Comparison of ENCODE assay signal across 17 cellular contexts in the genomic region with DNA sequence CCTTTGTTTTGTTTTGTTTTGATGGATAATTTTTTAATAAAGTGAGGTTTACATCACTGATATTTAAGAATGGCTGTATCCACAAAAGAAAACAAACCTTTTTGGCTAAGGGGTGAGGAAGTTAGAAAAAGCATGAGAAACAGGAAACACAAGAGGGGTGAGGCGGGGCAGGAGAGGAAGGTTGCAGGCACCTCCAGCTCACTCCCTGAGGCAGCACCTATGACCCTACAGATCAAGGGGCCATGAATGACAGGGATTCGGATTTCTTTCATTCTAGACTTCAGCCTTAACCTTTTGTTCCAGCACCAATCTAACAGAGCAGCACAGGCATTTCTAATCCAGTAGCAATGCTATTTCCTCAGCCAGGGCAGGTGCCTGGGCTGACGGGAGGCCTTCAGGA. TPM values are rescaled to one million over a fixed set of nuclear protein-coding genes. Genes with fewer than 3 reads are reported as not detected.
A peak's percentile ranks its signal among the peaks of the same experiment; 100 is the strongest.
DNase-seq lines count a peak whose midpoint lies in the region; ATAC-seq, FAIRE-seq and TF ChIP-seq lines count a peak whose summit lies in the region.
"Had no signal": no experiment of that assay in that cellular context is flagged by ENCODE, and none has a peak within 500 bp of the region (broad histone marks: within the 10 kb centered on the region; RNA-seq: fewer than 3 reads in every experiment).

No MANE protein-coding gene starts in this region.

- no peak overlapping the region for H3K9ac ChIP-seq in H1 (replicated peaks in 1 of 4; ENCODE audit: extremely low read depth in 1 of 4, low read depth in 3 of 4, low read length in 3 of 4)

- H3K4me1 ChIP-seq in H1 (replicated peaks in 1 of 4; ENCODE audit: control insufficient read depth in 3 of 4, insufficient read depth in 4 of 4, low read length in 3 of 4) (no peaks in the 10 kb centered on the region; a peak in 1 of 7 replicates), ascending aorta (no peaks in the 10 kb centered on the region)
- H3K4me1 ChIP-seq: BE2C had no signal

- H3K14ac ChIP-seq in H1 (ENCODE audit: insufficient read length): no peak overlapping the region

- H2AFZ ChIP-seq in H1 (ENCODE audit: low read length): 0 out of 2 replicates have a peak overlapping the region, but pooled peaks have one; percentile 45

- H3K4me3 ChIP-seq in H7 (ENCODE audit: insufficient read depth, low read depth, low read length) (no peak overlapping the region), H1 (ENCODE audit: extremely low read depth in 1 of 4, insufficient read depth in 2 of 4, low read depth in 3 of 4, low read length in 4 of 4) (no peak overlapping the region), ascending aorta (no peak overlapping the region)

- H3K36me3 Mint-ChIP-seq in osteocyte (ENCODE audit: unreplicated experiment): no peaks in the 10 kb centered on the region
- H3K36me3 Mint-ChIP-seq: CD4-positive, alpha-beta memory T cell had no signal

- 88% methylated on average over 3 of the region's 3 CpGs; no CpG with 5 or more reads in 1 of the 2 experiments for WGBS in H1 (ENCODE audit: extremely low coverage in 1 of 2, insufficient coverage in 1 of 2, insufficient read length in 1 of 2, insufficient replicate concordance in 2 of 2, low coverage in 1 of 2, low lambda C conversion rate in 2 of 2, missing lambda C conversion rate in 1 of 2), 2 experiments

- no peak overlapping the region for H3K4ac ChIP-seq in H1 (replicated peaks; ENCODE audit: insufficient read length, low read depth, low read length)

- no peaks in the 10 kb centered on the region for H3K79me1 ChIP-seq in H1 (ENCODE audit: low read depth, low read length)

- no peak overlapping the region for H4K91ac ChIP-seq in H1 (replicated peaks; ENCODE audit: insufficient read length, low read length)

- H3K27me3 ChIP-seq in H7 (ENCODE audit: control insufficient read depth, insufficient read depth, low read length) (no peaks in the 10 kb centered on the region), H1 (replicated peaks in 1 of 4; ENCODE audit: control insufficient read depth in 3 of 4, extremely low read depth in 1 of 4, insufficient read depth in 3 of 4, low read length in 3 of 4) (no peaks in the 10 kb centered on the region), ascending aorta (no peaks in the 10 kb centered on the region)
- H3K27me3 ChIP-seq: BE2C had no signal

- no peak for ATAC-seq in HG03520 (IDR thresholded peaks at IDR 0.05; ENCODE audit: unreplicated experiment)

- H2AK5ac ChIP-seq in H1 (ENCODE audit: low read depth, low read length): no peak overlapping the region

- no peak for TF ChIP-seq POLR2A in H1 (IDR thresholded peaks at IDR 0.05; ENCODE audit: control extremely low read depth in 1 of 2, low read depth in 2 of 2, low read length in 2 of 2)

- no peak overlapping the region for H3K56ac ChIP-seq in H1 (replicated peaks; ENCODE audit: insufficient read length, low read depth, low read length)

- CTCF ChIA-PET in H1 (lab: Charles Lee; ENCODE audit: partially characterized antibody): interaction anchor here (0.8 to 0.9 kb wide), 2 partner anchors 50 to 51 kb away, joined by 3 to 4 read pairs; no protein-coding TSS in a partner anchor

- TF ChIP-seq RAD21 in H1 (IDR thresholded peaks at IDR 0.05 in 1 of 2, conservative IDR thresholded peaks at IDR 0.05 in 1 of 2; ENCODE audit: low read depth in 2 of 2, low read length in 2 of 2): no peak

- no peaks in the 10 kb centered on the region for H3K9me3 Mint-ChIP-seq in osteocyte (ENCODE audit: unreplicated experiment)

- H3K27ac Mint-ChIP-seq in osteocyte (ENCODE audit: unreplicated experiment): peak overlapping the region; percentile 6
- H3K27ac Mint-ChIP-seq: CD4-positive, alpha-beta memory T cell had no signal

- no peak overlapping the region for H3K4me2 ChIP-seq in H1 (ENCODE audit: insufficient read depth in 1 of 2, low read depth in 2 of 2, low read length in 2 of 2)

- H4K8ac ChIP-seq in H1 (ENCODE audit: extremely low read depth, insufficient read depth, low read length): no peak overlapping the region

- no peaks in the 10 kb centered on the region for H4K20me1 ChIP-seq in H1 (replicated peaks in 1 of 2; ENCODE audit: control insufficient read depth in 1 of 2, insufficient read depth in 2 of 2, low read length in 2 of 2)

- H4K5ac ChIP-seq in H1 (ENCODE audit: insufficient read length, low read depth, low read length): no peak overlapping the region

- H3K27ac ChIP-seq in H1 (ENCODE audit: low read depth, low read length): no peak overlapping the region
- H3K27ac ChIP-seq in ascending aorta: no peak overlapping the region
- H3K27ac ChIP-seq: C4-2B had no signal

- H3K9me3 ChIP-seq in H1 (ENCODE audit: insufficient read depth in 2 of 2, low read depth in 1 of 2, low read length in 1 of 2) (no peaks in the 10 kb centered on the region), ascending aorta (no peaks in the 10 kb centered on the region)
- H3K9me3 ChIP-seq: BE2C had no signal

- H2BK15ac ChIP-seq in H1 (ENCODE audit: low read length): no peak overlapping the region

- no peak for TF ChIP-seq EP300 in H1 (IDR thresholded peaks at IDR 0.05; ENCODE audit: borderline replicate concordance in 1 of 2, low read depth in 2 of 2, low read length in 2 of 2)

- no peak overlapping the region for H3K4me3 Mint-ChIP-seq in osteocyte (ENCODE audit: unreplicated experiment)
- H3K4me3 Mint-ChIP-seq: CD4-positive, alpha-beta memory T cell had no signal

- H2BK20ac ChIP-seq in H1 (ENCODE audit: low read length): no peak overlapping the region

- no peak for FAIRE-seq in H1 (lab: Jason Lieb, UNC)
- FAIRE-seq: G401.6, GM12891, H54 had no signal

- no peak overlapping the region for H2BK5ac ChIP-seq in H1 (ENCODE audit: low read depth, low read length)

- H2BK120ac ChIP-seq in H1 (replicated peaks; ENCODE audit: low read depth, low read length): no peak overlapping the region

- no peaks in the 10 kb centered on the region for H3K79me2 ChIP-seq in H1 (ENCODE audit: control insufficient read depth in 1 of 2, insufficient read depth in 2 of 2, low read length in 2 of 2)

- no peak overlapping the region for H2BK12ac ChIP-seq in H1 (ENCODE audit: low read depth, low read length)

- H3K4me1 Mint-ChIP-seq in osteocyte (ENCODE audit: unreplicated experiment): no peaks in the 10 kb centered on the region

- TF ChIP-seq CTCF in H1 (IDR thresholded peaks at IDR 0.05; ENCODE audit: control extremely low read depth in 1 of 3, insufficient read depth in 1 of 3, low read depth in 1 of 3, low read length in 3 of 3) (no peak), osteocyte (IDR thresholded peaks at IDR 0.05) (no peak), ascending aorta (IDR thresholded peaks at IDR 0.05) (no peak)

- H3K23ac ChIP-seq in H1 (ENCODE audit: insufficient read length): no peak overlapping the region

- no peaks in the 10 kb centered on the region for H3K36me3 ChIP-seq in H7 (replicated peaks; ENCODE audit: control insufficient read depth, insufficient read depth, low read length)
- no peaks in the 10 kb centered on the region for H3K36me3 ChIP-seq in H1 (ENCODE audit: control insufficient read depth in 2 of 4, insufficient read depth in 4 of 4, low read length in 3 of 4)
- no peaks in the 10 kb centered on the region for H3K36me3 ChIP-seq in ascending aorta
- H3K36me3 ChIP-seq: BE2C had no signal

- peak; percentile 15 for DNase-seq in H7
- DNase-seq in H1 (ENCODE audit: low read depth in 1 of 2, low spot score in 2 of 2): no peak
- peak; percentile 18 for DNase-seq in iPS-NIHi11 (ENCODE audit: low spot score)
- no peak for DNase-seq in osteocyte (ENCODE audit: extremely low spot score, unreplicated experiment)
- DNase-seq in GM19238 (ENCODE audit: insufficient read length, low spot score): no peak
- DNase-seq in ascending aorta (ENCODE audit: low spot score in 2 of 2): no peak
- no peak for DNase-seq in SKM-1 (lab: John Stamatoyannopoulos, UW; ENCODE audit: unreplicated experiment)
- DNase-seq: BE2C; CD4-positive, alpha-beta memory T cell; DMS79 had no signal

- POLR2A ChIA-PET in H1 (lab: Charles Lee; ENCODE audit: partially characterized antibody): no interaction called here

- H3K18ac ChIP-seq in H1 (ENCODE audit: extremely low read depth, low read length): no peak overlapping the region

- no peaks in the 10 kb centered on the region; the same call in 1 of the 2 replicates for H3K23me2 ChIP-seq in H1 (ENCODE audit: low read depth, low read length)

- peaks cover 8% of the 10 kb centered on the region for H3K27me3 Mint-ChIP-seq in osteocyte (ENCODE audit: unreplicated experiment)

- intact Hi-C loops in ascending aorta (cut with DNase I): no loop called here

TF ChIP-seq in H1, 55 proteins besides CTCF, POLR2A, EP300 and RAD21:
- TF ChIP-seq SIRT6 (IDR thresholded peaks at IDR 0.05; ENCODE audit: low read length) (no peak), GABPA (IDR thresholded peaks at IDR 0.05; ENCODE audit: borderline replicate concordance, insufficient read depth, low read length) (no peak), BACH1 (IDR thresholded peaks at IDR 0.05; ENCODE audit: low read length) (no peak), ASH2L (IDR thresholded peaks at IDR 0.05; ENCODE audit: low read length) (no peak)

RNA-seq across cellular contexts. Expression of gene CLCA4, which starts 4.4 kb away (rescaled TPM):
- total RNA-seq in H7 (2014; rRNA removed; shearing (Covaris generic)): not detected in 2 replicates
- total RNA-seq in H1 (2021; fragmentation: NEBNext Ultra II Directional; extraction: Animal tissue kit (Norgen Biotek cat#: 25700)): not detected in 2 replicates
- not detected in 2 replicates for polyA plus RNA-seq in H1 (2011; rRNA removed)
- not detected for polyA plus RNA-seq in H1 (2011; cell fraction: cytosol; rRNA removed)
- polyA plus RNA-seq in H1 (2011; cell fraction: nucleus; rRNA removed): not detected
- polyA plus RNA-seq in H1 (2012, experiment 1 of 2): not detected in 4 replicates
- not detected for polyA plus RNA-seq in H1 (2012, experiment 2 of 2)
- polyA plus RNA-seq in H1 (2013, experiment 1 of 2): not detected
- polyA plus RNA-seq in H1 (2013, experiment 2 of 2): not detected
- polyA minus RNA-seq in H1 (2011; rRNA and poly(A)+ RNA removed): not detected in 2 replicates
- not detected for polyA minus RNA-seq in H1 (2011; cell fraction: cytosol; rRNA and poly(A)+ RNA removed)
- not detected for polyA minus RNA-seq in H1 (2011; cell fraction: nucleus; rRNA and poly(A)+ RNA removed)
- total RNA-seq in osteocyte (not detected in 2 replicates), ascending aorta (not detected)
- total RNA-seq: CD4-positive, alpha-beta memory T cell; HT1080 had no signal
- polyA plus RNA-seq: AG04450; CD4-positive, alpha-beta memory T cell had no signal

Comparison
In these comparisons a context has a peak if more than half of its experiments do, and no peak if none do; other contexts are left out.
1. DNase-seq: peak in H7 (single experiment) and iPS-NIHi11 (single experiment); none in H1 (0 of 2), osteocyte (single experiment), GM19238 (single experiment), ascending aorta (0 of 2) and SKM-1 (single experiment).